14 cellular contexts compared by ENCODE assay signal in genomic region chr13:22095794-22096193, GRCh38.
DNase-seq lines count a peak whose midpoint lies in the region; ATAC-seq and TF ChIP-seq lines count a peak whose summit lies in the region.
"Had no signal": no experiment of that assay in that cellular context is flagged by ENCODE, and none has a peak within 500 bp of the region (broad histone marks: within the 10 kb centered on the region; RNA-seq: fewer than 3 reads in every experiment).

No MANE protein-coding gene starts in this region.

- TF ChIP-seq CTCF in nephron progenitor cell (IDR thresholded peaks at IDR 0.05) = no peak
- TF ChIP-seq CTCF in heart right ventricle (IDR thresholded peaks at IDR 0.05) = no peak

- peaks cover 0 to 6% (median 3%) of the 10 kb centered on the region in 7 donors for H3K9me3 Mint-ChIP-seq in CD4-positive, CD25-positive, alpha-beta regulatory T cell
- H3K9me3 Mint-ChIP-seq in nephron progenitor cell = peaks cover 32% of the 10 kb centered on the region

- no peak overlapping the region for H3K4me3 Mint-ChIP-seq in CD4-positive, CD25-positive, alpha-beta regulatory T cell
- H3K4me3 Mint-ChIP-seq in nephron progenitor cell = no peak overlapping the region
- H3K4me3 Mint-ChIP-seq: CD14-positive monocyte; CD8-positive, alpha-beta memory T cell had no signal

- peaks cover 0 to 4% (median 0%) of the 10 kb centered on the region in 4 donors for H3K4me1 Mint-ChIP-seq in CD4-positive, CD25-positive, alpha-beta regulatory T cell
- peaks cover 2% of the 10 kb centered on the region for H3K4me1 Mint-ChIP-seq in nephron progenitor cell
- H3K4me1 Mint-ChIP-seq: CD14-positive monocyte had no signal

- intact Hi-C loops in heart right ventricle (cut with DNase I) = no loop called here

- no peak for DNase-seq in CD4-positive, CD25-positive, alpha-beta regulatory T cell
- DNase-seq in DMS79 treated with DMSO at 0.1 percent for 48 hours (lab: John Stamatoyannopoulos, UW) (peak; percentile 46), NCI-H526 (lab: John Stamatoyannopoulos, UW) (peak; percentile 53 to 66), nephron progenitor cell (no peak), heart right ventricle (no peak), kidney glomerular epithelial cell (lab: John Stamatoyannopoulos, UW) (no peak)
- DNase-seq: BE2C; Caco-2; CD8-positive, alpha-beta memory T cell; GM23248; IMR-90 had no signal

- H3K36me3 ChIP-seq in CD4-positive, CD25-positive, alpha-beta regulatory T cell (ENCODE audit: control insufficient read depth, insufficient read depth, low read length) = no peaks in the 10 kb centered on the region
- H3K36me3 ChIP-seq in heart right ventricle = no peaks in the 10 kb centered on the region
- H3K36me3 ChIP-seq: BE2C had no signal

- no peaks in the 10 kb centered on the region for H3K9me3 ChIP-seq in CD4-positive, CD25-positive, alpha-beta regulatory T cell (ENCODE audit: control insufficient read depth in 2 of 2, low read length in 2 of 2)
- peaks cover 0 to 5% (median 0%) of the 10 kb centered on the region in 11 donors for H3K9me3 ChIP-seq in heart right ventricle
- H3K9me3 ChIP-seq: A549, BE2C, Caco-2 had no signal

- peaks cover 5% of the 10 kb centered on the region for H3K27me3 Mint-ChIP-seq in CD4-positive, CD25-positive, alpha-beta regulatory T cell
- peaks cover 8% of the 10 kb centered on the region for H3K27me3 Mint-ChIP-seq in nephron progenitor cell (ENCODE audit: low read depth, poor library complexity)

- H3K36me3 Mint-ChIP-seq in CD4-positive, CD25-positive, alpha-beta regulatory T cell = peaks cover 1% of the 10 kb centered on the region
- peaks cover 82% of the 10 kb centered on the region for H3K36me3 Mint-ChIP-seq in nephron progenitor cell (ENCODE audit: low read depth)
- H3K36me3 Mint-ChIP-seq: CD14-positive monocyte had no signal

- WGBS in heart right ventricle, 2 donors = 76 to 80% methylated on average over 3 of the region's 3 CpGs

- peak overlapping the region in 2 of 3 donors; percentile 25 to 67 for H3K27ac Mint-ChIP-seq in CD4-positive, CD25-positive, alpha-beta regulatory T cell
- peak overlapping the region; percentile 45 for H3K27ac Mint-ChIP-seq in nephron progenitor cell
- H3K27ac Mint-ChIP-seq: CD14-positive monocyte had no signal

- H3K27ac ChIP-seq in CD4-positive, CD25-positive, alpha-beta regulatory T cell (ENCODE audit: insufficient read depth, low read length, poor library complexity, severe bottlenecking) = no peak overlapping the region
- H3K27ac ChIP-seq in heart right ventricle = no peak overlapping the region
- H3K27ac ChIP-seq: A549, GM23248 had no signal

- H3K4me1 ChIP-seq in CD4-positive, CD25-positive, alpha-beta regulatory T cell (ENCODE audit: control insufficient read depth, insufficient read depth, low read length, poor library complexity, severe bottlenecking) = no peaks in the 10 kb centered on the region
- H3K4me1 ChIP-seq in heart right ventricle = no peaks in the 10 kb centered on the region
- H3K4me1 ChIP-seq: A549, BE2C, Caco-2 had no signal

- no peak overlapping the region for H3K4me3 ChIP-seq in CD4-positive, CD25-positive, alpha-beta regulatory T cell (ENCODE audit: low read depth, low read length)
- H3K4me3 ChIP-seq in heart right ventricle = no peak overlapping the region
- H3K4me3 ChIP-seq: A549, GM23248 had no signal

- no peak for ATAC-seq in CD4-positive, CD25-positive, alpha-beta regulatory T cell (ENCODE audit: low read depth in 2 of 2)
- no peak for ATAC-seq in heart right ventricle
- ATAC-seq: A549, HCT116 had no signal

- H3K27me3 ChIP-seq in CD4-positive, CD25-positive, alpha-beta regulatory T cell (ENCODE audit: control insufficient read depth, insufficient read depth, low read length) = no peaks in the 10 kb centered on the region
- no peaks in the 10 kb centered on the region for H3K27me3 ChIP-seq in heart right ventricle
- H3K27me3 ChIP-seq: BE2C had no signal

Comparison
In these comparisons a context has a peak if more than half of its experiments do, and no peak if none do; other contexts are left out.
1. DNase-seq: peak in DMS79 treated with DMSO at 0.1 percent for 48 hours (single experiment) and NCI-H526 (2 of 2); none in CD4-positive, CD25-positive, alpha-beta regulatory T cell (0 of 3), nephron progenitor cell (single experiment), heart right ventricle (0 of 2) and kidney glomerular epithelial cell (single experiment).